ENCODE assay signal across 8 cellular contexts in the genomic region with DNA sequence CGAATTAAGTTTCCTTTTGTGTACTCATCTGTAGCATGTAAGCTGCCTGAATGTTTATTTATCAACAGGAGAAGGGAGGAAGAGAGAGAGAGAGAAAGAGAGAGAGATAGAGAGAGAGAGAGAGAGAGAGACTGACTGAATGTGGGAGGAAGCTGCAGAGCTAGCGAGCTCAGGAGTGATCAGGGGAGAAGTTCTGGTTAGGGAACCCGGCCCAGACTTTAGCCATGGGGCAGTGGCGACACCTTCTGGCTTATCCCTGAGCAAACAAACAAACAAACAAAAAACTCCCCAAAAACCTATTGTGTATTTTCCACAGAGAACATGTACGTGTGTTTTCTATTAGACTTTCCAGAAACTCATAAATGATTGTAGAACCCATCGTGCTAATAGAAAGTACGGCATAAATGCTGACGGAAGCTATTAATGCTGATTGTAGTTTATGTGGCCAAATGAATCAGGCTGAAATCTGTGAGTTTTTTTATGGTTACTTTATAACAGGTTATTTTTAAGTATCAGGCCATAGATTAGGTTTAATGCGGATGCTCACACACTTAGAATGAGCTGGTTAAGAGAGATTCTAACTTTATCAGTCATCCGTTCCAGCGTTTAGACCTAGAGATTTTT.
DNase-seq lines count a peak whose midpoint lies in the region; ATAC-seq and TF ChIP-seq lines count a peak whose summit lies in the region.

No MANE protein-coding gene starts in this region.

- no peaks in the 10 kb centered on the region for H3K9me3 Mint-ChIP-seq in CD4-positive, alpha-beta memory T cell
- no peaks in the 10 kb centered on the region for H3K9me3 Mint-ChIP-seq in natural killer cell
- no peaks in the 10 kb centered on the region for H3K9me3 Mint-ChIP-seq in stimulated activated memory B cell treated with anti-CD40 and anti-IgM and Interleukin-4, amounts not matched to agents 10 μg/mL and 1 μg/mL and 100 μg/mL, for 72 hours

- peak overlapping the region in 2 of 7 donors; percentile 7 to 41 for H3K27ac Mint-ChIP-seq in CD4-positive, alpha-beta memory T cell
- H3K27ac Mint-ChIP-seq in natural killer cell = no peak overlapping the region
- peak overlapping the region; percentile 10 for H3K27ac Mint-ChIP-seq in stimulated activated memory B cell treated with anti-CD40 and anti-IgM and Interleukin-4, amounts not matched to agents 10 μg/mL and 1 μg/mL and 100 μg/mL, for 72 hours

- TF ChIP-seq CTCF in natural killer cell (IDR thresholded peaks at IDR 0.05) = peak; percentile 67

- intact Hi-C loops in CD4-positive, alpha-beta memory T cell (cut with micrococcal nuclease) = loop anchor here (1.0 to 2.0 kb wide), 2 partner anchors 1268 to 1492 kb away; no protein-coding TSS in a partner anchor
- intact Hi-C loops in natural killer cell (cut with micrococcal nuclease) = loop anchor here (1.0 to 2.0 kb wide), 3 partner anchors 1268 to 1448 kb away; no protein-coding TSS in a partner anchor

- no peaks in the 10 kb centered on the region for H3K9me3 ChIP-seq in CD4-positive, alpha-beta memory T cell (ENCODE audit: control insufficient read depth in 1 of 2, low read length in 2 of 2)

- peak; percentile 44 to 52 (median 47) for DNase-seq in CD4-positive, alpha-beta memory T cell
- DNase-seq in NCI-H748 treated with DMSO at 0.1 percent for 48 hours (lab: John Stamatoyannopoulos, UW) (peak; percentile 43), natural killer cell (peak; percentile 42)
- DNase-seq in activated CD8-positive, alpha-beta memory T cell treated with anti-CD3 and anti-CD28 coated beads, Interleukin-2, amount 50 U/mL, for 48 hours = peak; percentile 72

- no peaks in the 10 kb centered on the region for H3K36me3 ChIP-seq in CD4-positive, alpha-beta memory T cell (ENCODE audit: insufficient read depth, low read length)

- ATAC-seq in GM21717 (IDR thresholded peaks at IDR 0.05; ENCODE audit: unreplicated experiment) (peak; percentile 27), esophagus mucosa (peak; percentile 79), natural killer cell (peak; percentile 50 to 73 (median 69)), HG02870 (IDR thresholded peaks at IDR 0.05; ENCODE audit: unreplicated experiment) (no peak)
- ATAC-seq in stimulated activated memory B cell treated with anti-CD40 and anti-IgM and Interleukin-4, amounts not matched to agents 10 μg/mL and 1 μg/mL and 100 μg/mL, for 72 hours = peak; percentile 57

- no peak overlapping the region for H3K27ac ChIP-seq in CD4-positive, alpha-beta memory T cell (ENCODE audit: low read depth, low read length)

- H3K4me3 ChIP-seq in CD4-positive, alpha-beta memory T cell (ENCODE audit: low read length in 2 of 2) = no peak overlapping the region

- no peaks in the 10 kb centered on the region for H3K27me3 ChIP-seq in CD4-positive, alpha-beta memory T cell (ENCODE audit: insufficient read depth, low read length)

- CTCF ChIA-PET in CD4-positive, alpha-beta memory T cell (lab: Charles Lee; ENCODE audit: partially characterized antibody) = interaction anchor here (0.7 to 6.4 kb wide), 22 partner anchors 8 to 1453 kb away, joined by 3 to 91 read pairs (median 4); no protein-coding TSS in a partner anchor

- peaks cover 4 to 7% of the 10 kb centered on the region in 2 donors for H3K36me3 Mint-ChIP-seq in CD4-positive, alpha-beta memory T cell
- H3K36me3 Mint-ChIP-seq in natural killer cell = no peaks in the 10 kb centered on the region
- H3K36me3 Mint-ChIP-seq in stimulated activated memory B cell treated with anti-CD40 and anti-IgM and Interleukin-4, amounts not matched to agents 10 μg/mL and 1 μg/mL and 100 μg/mL, for 72 hours = no peaks in the 10 kb centered on the region

- peak overlapping the region in 1 of 8 donors; percentile 11 for H3K4me3 Mint-ChIP-seq in CD4-positive, alpha-beta memory T cell
- H3K4me3 Mint-ChIP-seq in natural killer cell = no peak overlapping the region
- H3K4me3 Mint-ChIP-seq in stimulated activated memory B cell treated with anti-CD40 and anti-IgM and Interleukin-4, amounts not matched to agents 10 μg/mL and 1 μg/mL and 100 μg/mL, for 72 hours = no peak overlapping the region

- no peaks in the 10 kb centered on the region for H3K4me1 ChIP-seq in CD4-positive, alpha-beta memory T cell (ENCODE audit: insufficient read depth, low read length)

- POLR2A ChIA-PET in CD4-positive, alpha-beta memory T cell (lab: Charles Lee; ENCODE audit: partially characterized antibody) = interaction anchor here (0.7 kb wide), 1 partner anchor 810 kb away, joined by 3 read pairs; no protein-coding TSS in a partner anchor

- no peaks in the 10 kb centered on the region for H3K27me3 Mint-ChIP-seq in CD4-positive, alpha-beta memory T cell
- peaks cover 0 to 5% of the 10 kb centered on the region in 2 donors for H3K27me3 Mint-ChIP-seq in natural killer cell (ENCODE audit: low read depth in 2 of 2)
- H3K27me3 Mint-ChIP-seq in stimulated activated memory B cell treated with anti-CD40 and anti-IgM and Interleukin-4, amounts not matched to agents 10 μg/mL and 1 μg/mL and 100 μg/mL, for 72 hours = peaks cover 10% of the 10 kb centered on the region

- H3K4me1 Mint-ChIP-seq in CD4-positive, alpha-beta memory T cell = peaks cover 4 to 13% (median 8%) of the 10 kb centered on the region in 4 donors
- peaks cover 6 to 10% of the 10 kb centered on the region in 2 donors for H3K4me1 Mint-ChIP-seq in natural killer cell
- peaks cover 32% of the 10 kb centered on the region for H3K4me1 Mint-ChIP-seq in stimulated activated memory B cell treated with anti-CD40 and anti-IgM and Interleukin-4, amounts not matched to agents 10 μg/mL and 1 μg/mL and 100 μg/mL, for 72 hours
